14 cellular contexts compared by ENCODE assay signal in genomic region chr1:226131639-226132038, GRCh38.
"Had no signal": no experiment of that assay in that cellular context is flagged by ENCODE, and none has a peak within 500 bp of the region (broad histone marks: within the 10 kb centered on the region; RNA-seq: fewer than 3 reads in every experiment).

No MANE protein-coding gene starts in this region.

- H3K27ac Mint-ChIP-seq: activated CD8-positive, alpha-beta T cell treated with anti-CD3 and anti-CD28 coated beads for 36 hours; brain; dendritic cell treated with granulocyte-macrophage colony-stimulating factor and Interleukin-4, amounts not matched to agents 40 ng/mL and 50 ng/mL, for 4 days; T-helper 2 cell treated with Interferon-gamma antibody and Interleukin-4, amounts not matched to agents 5 μg/mL and 100 μg/mL, for 36 hours had no signal

- ATAC-seq: activated CD8-positive, alpha-beta T cell treated with anti-CD3 and anti-CD28 coated beads for 36 hours; esophagus mucosa; left lung had no signal

- DNase-seq: activated CD4-positive, alpha-beta T cell treated with anti-CD3 and anti-CD28 coated beads for 4 hours; activated CD8-positive, alpha-beta T cell treated with anti-CD3 and anti-CD28 coated beads for 36 hours; activated naive CD4-positive, alpha-beta T cell treated with anti-CD3 and anti-CD28 coated beads, Interleukin-2, amount 50 U/mL, for 16 hours; activated T-cell treated with anti-CD3 and anti-CD28 coated beads for 4 hours; amygdala; foreskin fibroblast; left lung; mesendoderm; SW 1271; WERI-Rb-1 had no signal

- H3K4me3 Mint-ChIP-seq: activated CD8-positive, alpha-beta T cell treated with anti-CD3 and anti-CD28 coated beads for 36 hours; brain; dendritic cell treated with granulocyte-macrophage colony-stimulating factor and Interleukin-4, amounts not matched to agents 40 ng/mL and 50 ng/mL, for 4 days; T-helper 2 cell treated with Interferon-gamma antibody and Interleukin-4, amounts not matched to agents 5 μg/mL and 100 μg/mL, for 36 hours had no signal

- H3K9me3 Mint-ChIP-seq: activated CD8-positive, alpha-beta T cell treated with anti-CD3 and anti-CD28 coated beads for 36 hours; dendritic cell treated with granulocyte-macrophage colony-stimulating factor and Interleukin-4, amounts not matched to agents 40 ng/mL and 50 ng/mL, for 4 days; T-helper 2 cell treated with Interferon-gamma antibody and Interleukin-4, amounts not matched to agents 5 μg/mL and 100 μg/mL, for 36 hours had no signal

- H3K36me3 Mint-ChIP-seq: brain had no signal

- H3K27me3 Mint-ChIP-seq: activated CD8-positive, alpha-beta T cell treated with anti-CD3 and anti-CD28 coated beads for 36 hours; dendritic cell treated with granulocyte-macrophage colony-stimulating factor and Interleukin-4, amounts not matched to agents 40 ng/mL and 50 ng/mL, for 4 days had no signal
